Comparison of ENCODE assay signal across 8 cellular contexts in genomic region chr18:70490008-70490933, GRCh38.
A peak's percentile ranks its signal among the peaks of the same experiment; 100 is the strongest.
DNase-seq lines count a peak whose midpoint lies in the region; ATAC-seq and TF ChIP-seq lines count a peak whose summit lies in the region.

No MANE protein-coding gene starts in this region.

- peak overlapping the region in 1 of 2 donors; percentile 31 for H3K4me3 ChIP-seq in cardiac fibroblast (replicated peaks in 1 of 2; ENCODE audit: low read depth in 2 of 2, low read length in 2 of 2)

- ATAC-seq in GM21367 (IDR thresholded peaks at IDR 0.05; ENCODE audit: unreplicated experiment), result peak; percentile 49
- peak; percentile 43 to 65 for ATAC-seq in stimulated activated naive B cell treated with anti-CD40 and anti-IgM and Interleukin-4, amounts not matched to agents 10 μg/mL and 1 μg/mL and 100 μg/mL, for 72 hours (replicated peaks)
- no peak for ATAC-seq in HG03571 (IDR thresholded peaks at IDR 0.05; ENCODE audit: unreplicated experiment)

- no peak overlapping the region for H3K27ac Mint-ChIP-seq in stimulated activated naive B cell treated with anti-CD40 and anti-IgM and Interleukin-4, amounts not matched to agents 10 μg/mL and 1 μg/mL and 100 μg/mL, for 72 hours

- no peaks in the 10 kb centered on the region for H3K9me3 Mint-ChIP-seq in stimulated activated naive B cell treated with anti-CD40 and anti-IgM and Interleukin-4, amounts not matched to agents 10 μg/mL and 1 μg/mL and 100 μg/mL, for 72 hours

- TF ChIP-seq CTCF in cardiac fibroblast (IDR thresholded peaks at IDR 0.05; ENCODE audit: low read depth, low read length), result peak; percentile 54

- H3K4me3 Mint-ChIP-seq in stimulated activated naive B cell treated with anti-CD40 and anti-IgM and Interleukin-4, amounts not matched to agents 10 μg/mL and 1 μg/mL and 100 μg/mL, for 72 hours, result no peak overlapping the region

- no peaks in the 10 kb centered on the region for H3K36me3 Mint-ChIP-seq in stimulated activated naive B cell treated with anti-CD40 and anti-IgM and Interleukin-4, amounts not matched to agents 10 μg/mL and 1 μg/mL and 100 μg/mL, for 72 hours

- peaks cover 7 to 25% of the 10 kb centered on the region in 2 donors for H3K27me3 Mint-ChIP-seq in stimulated activated naive B cell treated with anti-CD40 and anti-IgM and Interleukin-4, amounts not matched to agents 10 μg/mL and 1 μg/mL and 100 μg/mL, for 72 hours

- peaks cover 0 to 2% of the 10 kb centered on the region in 2 donors for H3K4me1 Mint-ChIP-seq in stimulated activated naive B cell treated with anti-CD40 and anti-IgM and Interleukin-4, amounts not matched to agents 10 μg/mL and 1 μg/mL and 100 μg/mL, for 72 hours

- peak; percentile 62 for DNase-seq in DMS79 treated with DMSO at 0.1 percent for 48 hours (lab: John Stamatoyannopoulos, UW)
- peak; percentile 51 for DNase-seq in M059J (ENCODE audit: low read depth)
- peak; percentile 57 for DNase-seq in RPMI8226
- DNase-seq in cardiac fibroblast (ENCODE audit: low read depth in 2 of 2), result peak; percentile 70 to 78
- peak; percentile 47 for DNase-seq in kidney glomerular epithelial cell (lab: John Stamatoyannopoulos, UW)
- DNase-seq in stimulated activated naive B cell treated with anti-CD40 and anti-IgM and Interleukin-4, amounts not matched to agents 10 μg/mL and 1 μg/mL and 100 μg/mL, for 72 hours, result no peak
